Comparison of ENCODE assay signal across 1 cellular context in the genomic region with DNA sequence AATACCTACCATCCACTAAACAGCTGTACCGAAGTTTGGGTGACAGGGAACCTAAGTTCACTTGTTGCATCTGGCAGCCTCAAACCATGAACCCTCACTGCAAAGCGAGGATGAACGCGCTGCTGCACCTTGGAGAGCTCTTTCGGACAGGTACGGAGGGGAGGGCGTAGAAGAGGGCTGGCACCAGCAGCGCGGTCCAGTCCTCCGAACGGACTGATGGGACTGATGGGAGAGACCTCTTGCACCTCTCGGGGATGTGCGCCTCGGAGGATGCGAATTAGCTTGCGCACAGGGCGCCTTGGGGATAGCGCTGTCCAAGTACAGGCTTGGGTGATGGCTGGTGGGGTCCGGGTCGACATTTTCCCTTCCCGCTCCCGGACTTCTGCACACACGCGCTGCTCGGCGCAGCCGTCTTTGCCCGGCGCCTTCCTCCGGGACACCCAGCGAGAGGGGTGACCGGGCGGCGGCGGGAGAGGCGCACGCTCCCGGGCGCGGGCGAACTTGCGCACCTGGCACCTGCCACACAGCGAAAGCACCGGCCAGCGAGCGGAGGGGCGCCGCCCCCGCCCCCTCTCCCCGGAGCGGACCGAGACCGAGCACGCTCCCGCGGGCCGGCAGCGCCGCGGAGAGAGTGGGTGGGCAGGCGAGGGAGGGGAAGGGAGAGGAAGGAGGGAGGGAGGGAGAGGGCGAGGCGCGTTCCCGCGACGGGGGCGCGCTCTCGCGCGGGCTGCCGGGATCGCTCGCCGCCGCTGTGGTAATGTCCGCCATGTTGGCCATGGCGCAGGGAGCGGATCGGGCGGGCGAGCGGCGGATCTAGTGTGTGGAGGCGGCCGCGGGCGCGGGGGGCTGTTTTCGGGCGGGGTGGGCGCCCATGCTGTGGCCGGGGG.
TF ChIP-seq lines count a peak whose summit lies in the region.

A gene with protein sequence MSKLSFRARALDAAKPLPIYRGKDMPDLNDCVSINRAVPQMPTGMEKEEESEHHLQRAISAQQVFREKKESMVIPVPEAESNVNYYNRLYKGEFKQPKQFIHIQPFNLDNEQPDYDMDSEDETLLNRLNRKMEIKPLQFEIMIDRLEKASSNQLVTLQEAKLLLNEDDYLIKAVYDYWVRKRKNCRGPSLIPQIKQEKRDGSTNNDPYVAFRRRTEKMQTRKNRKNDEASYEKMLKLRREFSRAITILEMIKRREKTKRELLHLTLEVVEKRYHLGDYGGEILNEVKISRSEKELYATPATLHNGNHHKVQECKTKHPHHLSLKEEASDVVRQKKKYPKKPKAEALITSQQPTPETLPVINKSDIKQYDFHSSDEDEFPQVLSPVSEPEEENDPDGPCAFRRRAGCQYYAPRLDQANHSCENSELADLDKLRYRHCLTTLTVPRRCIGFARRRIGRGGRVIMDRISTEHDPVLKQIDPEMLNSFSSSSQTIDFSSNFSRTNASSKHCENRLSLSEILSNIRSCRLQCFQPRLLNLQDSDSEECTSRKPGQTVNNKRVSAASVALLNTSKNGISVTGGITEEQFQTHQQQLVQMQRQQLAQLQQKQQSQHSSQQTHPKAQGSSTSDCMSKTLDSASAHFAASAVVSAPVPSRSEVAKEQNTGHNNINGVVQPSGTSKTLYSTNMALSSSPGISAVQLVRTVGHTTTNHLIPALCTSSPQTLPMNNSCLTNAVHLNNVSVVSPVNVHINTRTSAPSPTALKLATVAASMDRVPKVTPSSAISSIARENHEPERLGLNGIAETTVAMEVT (plus strand): TSS at position 754 of the 887 bp plus-strand sequence. CDS start 267 bp downstream, outside the sequence.

TF ChIP-seq in WTC11, 78 proteins besides CTCF, POLR2A, EP300 and RAD21 (continued from another document and continues in another):
- TF ChIP-seq AR (CRISPR knock-in tag; IDR thresholded peaks at IDR 0.05) (no peak), ATF1 (CRISPR knock-in tag; IDR thresholded peaks at IDR 0.05) (peak; percentile 73; the same call in 1 of the 2 replicates), ZNF138 (CRISPR knock-in tag; conservative IDR thresholded peaks at IDR 0.05) (no peak), NR2C2 (CRISPR knock-in tag; IDR thresholded peaks at IDR 0.05) (no peak), ZBTB43 (CRISPR knock-in tag; IDR thresholded peaks at IDR 0.05) (no peak), CREM (CRISPR knock-in tag; IDR thresholded peaks at IDR 0.05) (peak; percentile 78; the same call in 1 of the 2 replicates), STAT6 (CRISPR knock-in tag; conservative IDR thresholded peaks at IDR 0.05; ENCODE audit: low read depth) (no peak), CBFB (CRISPR knock-in tag; IDR thresholded peaks at IDR 0.05; ENCODE audit: low read depth) (no peak), FOXP1 (CRISPR knock-in tag; IDR thresholded peaks at IDR 0.05; ENCODE audit: borderline replicate concordance) (peak; percentile 88; the same call in 1 of the 2 replicates), TP53 (CRISPR knock-in tag; IDR thresholded peaks at IDR 0.05) (no peak), ETV6 (CRISPR knock-in tag; IDR thresholded peaks at IDR 0.05) (peak; percentile 81), MLX (CRISPR knock-in tag; IDR thresholded peaks at IDR 0.05) (peak; percentile 81; the same call in 1 of the 2 replicates), GTF2I (CRISPR knock-in tag; conservative IDR thresholded peaks at IDR 0.05) (no peak), ZNF263 (CRISPR knock-in tag; IDR thresholded peaks at IDR 0.05; ENCODE audit: low read depth) (no peak), KAT7 (CRISPR knock-in tag; IDR thresholded peaks at IDR 0.05; ENCODE audit: borderline replicate concordance) (peak; percentile 56; the same call in 1 of the 2 replicates), ESRRA (CRISPR knock-in tag; IDR thresholded peaks at IDR 0.05; ENCODE audit: borderline replicate concordance) (no peak; the same call in 1 of the 2 replicates), ZBTB21 (CRISPR knock-in tag; IDR thresholded peaks at IDR 0.05; ENCODE audit: borderline replicate concordance) (no peak), NR1H2 (CRISPR knock-in tag; IDR thresholded peaks at IDR 0.05) (no peak), TEAD1 (CRISPR knock-in tag; IDR thresholded peaks at IDR 0.05) (peak; percentile 66; the same call in 1 of the 2 replicates), SOX15 (CRISPR knock-in tag; IDR thresholded peaks at IDR 0.05) (no peak), ZMAT4 (CRISPR knock-in tag; IDR thresholded peaks at IDR 0.05) (no peak), FOXK1 (CRISPR knock-in tag; IDR thresholded peaks at IDR 0.05) (no peak)
- TF ChIP-seq, protein P1, sequence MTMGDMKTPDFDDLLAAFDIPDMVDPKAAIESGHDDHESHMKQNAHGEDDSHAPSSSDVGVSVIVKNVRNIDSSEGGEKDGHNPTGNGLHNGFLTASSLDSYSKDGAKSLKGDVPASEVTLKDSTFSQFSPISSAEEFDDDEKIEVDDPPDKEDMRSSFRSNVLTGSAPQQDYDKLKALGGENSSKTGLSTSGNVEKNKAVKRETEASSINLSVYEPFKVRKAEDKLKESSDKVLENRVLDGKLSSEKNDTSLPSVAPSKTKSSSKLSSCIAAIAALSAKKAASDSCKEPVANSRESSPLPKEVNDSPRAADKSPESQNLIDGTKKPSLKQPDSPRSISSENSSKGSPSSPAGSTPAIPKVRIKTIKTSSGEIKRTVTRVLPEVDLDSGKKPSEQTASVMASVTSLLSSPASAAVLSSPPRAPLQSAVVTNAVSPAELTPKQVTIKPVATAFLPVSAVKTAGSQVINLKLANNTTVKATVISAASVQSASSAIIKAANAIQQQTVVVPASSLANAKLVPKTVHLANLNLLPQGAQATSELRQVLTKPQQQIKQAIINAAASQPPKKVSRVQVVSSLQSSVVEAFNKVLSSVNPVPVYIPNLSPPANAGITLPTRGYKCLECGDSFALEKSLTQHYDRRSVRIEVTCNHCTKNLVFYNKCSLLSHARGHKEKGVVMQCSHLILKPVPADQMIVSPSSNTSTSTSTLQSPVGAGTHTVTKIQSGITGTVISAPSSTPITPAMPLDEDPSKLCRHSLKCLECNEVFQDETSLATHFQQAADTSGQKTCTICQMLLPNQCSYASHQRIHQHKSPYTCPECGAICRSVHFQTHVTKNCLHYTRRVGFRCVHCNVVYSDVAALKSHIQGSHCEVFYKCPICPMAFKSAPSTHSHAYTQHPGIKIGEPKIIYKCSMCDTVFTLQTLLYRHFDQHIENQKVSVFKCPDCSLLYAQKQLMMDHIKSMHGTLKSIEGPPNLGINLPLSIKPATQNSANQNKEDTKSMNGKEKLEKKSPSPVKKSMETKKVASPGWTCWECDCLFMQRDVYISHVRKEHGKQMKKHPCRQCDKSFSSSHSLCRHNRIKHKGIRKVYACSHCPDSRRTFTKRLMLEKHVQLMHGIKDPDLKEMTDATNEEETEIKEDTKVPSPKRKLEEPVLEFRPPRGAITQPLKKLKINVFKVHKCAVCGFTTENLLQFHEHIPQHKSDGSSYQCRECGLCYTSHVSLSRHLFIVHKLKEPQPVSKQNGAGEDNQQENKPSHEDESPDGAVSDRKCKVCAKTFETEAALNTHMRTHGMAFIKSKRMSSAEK (CRISPR knock-in tag; IDR thresholded peaks at IDR 0.05; ENCODE audit: borderline replicate concordance), result no peak
- TF ChIP-seq, protein P2, sequence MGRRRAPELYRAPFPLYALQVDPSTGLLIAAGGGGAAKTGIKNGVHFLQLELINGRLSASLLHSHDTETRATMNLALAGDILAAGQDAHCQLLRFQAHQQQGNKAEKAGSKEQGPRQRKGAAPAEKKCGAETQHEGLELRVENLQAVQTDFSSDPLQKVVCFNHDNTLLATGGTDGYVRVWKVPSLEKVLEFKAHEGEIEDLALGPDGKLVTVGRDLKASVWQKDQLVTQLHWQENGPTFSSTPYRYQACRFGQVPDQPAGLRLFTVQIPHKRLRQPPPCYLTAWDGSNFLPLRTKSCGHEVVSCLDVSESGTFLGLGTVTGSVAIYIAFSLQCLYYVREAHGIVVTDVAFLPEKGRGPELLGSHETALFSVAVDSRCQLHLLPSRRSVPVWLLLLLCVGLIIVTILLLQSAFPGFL (CRISPR knock-in tag; IDR thresholded peaks at IDR 0.05; ENCODE audit: borderline replicate concordance), result no peak
- TF ChIP-seq, protein P3, sequence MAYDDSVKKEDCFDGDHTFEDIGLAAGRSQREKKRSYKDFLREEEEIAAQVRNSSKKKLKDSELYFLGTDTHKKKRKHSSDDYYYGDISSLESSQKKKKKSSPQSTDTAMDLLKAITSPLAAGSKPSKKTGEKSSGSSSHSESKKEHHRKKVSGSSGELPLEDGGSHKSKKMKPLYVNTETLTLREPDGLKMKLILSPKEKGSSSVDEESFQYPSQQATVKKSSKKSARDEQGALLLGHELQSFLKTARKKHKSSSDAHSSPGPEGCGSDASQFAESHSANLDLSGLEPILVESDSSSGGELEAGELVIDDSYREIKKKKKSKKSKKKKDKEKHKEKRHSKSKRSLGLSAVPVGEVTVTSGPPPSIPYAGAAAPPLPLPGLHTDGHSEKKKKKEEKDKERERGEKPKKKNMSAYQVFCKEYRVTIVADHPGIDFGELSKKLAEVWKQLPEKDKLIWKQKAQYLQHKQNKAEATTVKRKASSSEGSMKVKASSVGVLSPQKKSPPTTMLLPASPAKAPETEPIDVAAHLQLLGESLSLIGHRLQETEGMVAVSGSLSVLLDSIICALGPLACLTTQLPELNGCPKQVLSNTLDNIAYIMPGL (CRISPR knock-in tag; IDR thresholded peaks at IDR 0.05), result peak; percentile 93
- TF ChIP-seq, protein P4, sequence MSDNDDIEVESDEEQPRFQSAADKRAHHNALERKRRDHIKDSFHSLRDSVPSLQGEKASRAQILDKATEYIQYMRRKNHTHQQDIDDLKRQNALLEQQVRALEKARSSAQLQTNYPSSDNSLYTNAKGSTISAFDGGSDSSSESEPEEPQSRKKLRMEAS (CRISPR knock-in tag; IDR thresholded peaks at IDR 0.05), result peak; percentile 83
- TF ChIP-seq, protein P5, sequence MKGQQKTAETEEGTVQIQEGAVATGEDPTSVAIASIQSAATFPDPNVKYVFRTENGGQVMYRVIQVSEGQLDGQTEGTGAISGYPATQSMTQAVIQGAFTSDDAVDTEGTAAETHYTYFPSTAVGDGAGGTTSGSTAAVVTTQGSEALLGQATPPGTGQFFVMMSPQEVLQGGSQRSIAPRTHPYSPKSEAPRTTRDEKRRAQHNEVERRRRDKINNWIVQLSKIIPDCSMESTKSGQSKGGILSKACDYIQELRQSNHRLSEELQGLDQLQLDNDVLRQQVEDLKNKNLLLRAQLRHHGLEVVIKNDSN (CRISPR knock-in tag; IDR thresholded peaks at IDR 0.05), result peak; percentile 38
- TF ChIP-seq, protein P6, sequence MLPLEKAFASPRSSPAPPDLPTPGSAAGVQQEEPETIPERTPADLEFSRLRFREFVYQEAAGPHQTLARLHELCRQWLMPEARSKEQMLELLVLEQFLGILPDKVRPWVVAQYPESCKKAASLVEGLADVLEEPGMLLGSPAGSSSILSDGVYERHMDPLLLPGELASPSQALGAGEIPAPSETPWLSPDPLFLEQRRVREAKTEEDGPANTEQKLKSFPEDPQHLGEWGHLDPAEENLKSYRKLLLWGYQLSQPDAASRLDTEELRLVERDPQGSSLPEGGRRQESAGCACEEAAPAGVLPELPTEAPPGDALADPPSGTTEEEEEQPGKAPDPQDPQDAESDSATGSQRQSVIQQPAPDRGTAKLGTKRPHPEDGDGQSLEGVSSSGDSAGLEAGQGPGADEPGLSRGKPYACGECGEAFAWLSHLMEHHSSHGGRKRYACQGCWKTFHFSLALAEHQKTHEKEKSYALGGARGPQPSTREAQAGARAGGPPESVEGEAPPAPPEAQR (CRISPR knock-in tag; IDR thresholded peaks at IDR 0.05), result no peak
